ENCODE assay signal across 24 cellular contexts in the genomic region with DNA sequence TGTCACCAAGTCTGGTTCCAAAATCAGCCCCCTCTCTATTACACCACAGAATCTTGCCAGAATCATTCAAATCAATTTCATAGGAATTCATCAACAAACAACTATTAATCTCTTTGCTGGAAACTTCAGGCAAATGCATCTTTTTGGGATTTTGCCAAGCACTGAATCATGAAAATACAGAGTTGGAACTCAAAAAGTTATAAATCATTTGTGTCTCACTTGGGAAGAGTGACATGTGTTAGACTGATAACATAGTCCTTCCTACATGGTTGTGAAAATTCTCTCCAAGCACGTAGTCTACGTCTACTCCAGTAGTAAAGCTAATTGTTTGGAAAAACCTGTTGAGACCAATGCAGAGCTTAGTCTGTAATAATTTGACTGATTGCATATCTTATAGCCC.
"Had no signal": no experiment of that assay in that cellular context is flagged by ENCODE, and none has a peak within 500 bp of the region (broad histone marks: within the 10 kb centered on the region; RNA-seq: fewer than 3 reads in every experiment).

No MANE protein-coding gene starts in this region.

- H3K9ac ChIP-seq: neural progenitor cell had no signal

- H3K4me1 ChIP-seq: left ventricle myocardium inferior, neural progenitor cell, right atrium auricular region, right lobe of liver, tibial nerve, vagina had no signal

- ATAC-seq: natural killer cell; right lobe of liver; stimulated activated memory B cell treated with anti-CD40 and anti-IgM and Interleukin-4, amounts not matched to agents 10 μg/mL and 1 μg/mL and 100 μg/mL, for 72 hours; stimulated activated naive CD8-positive, alpha-beta T cell treated with anti-CD3 and anti-CD28 coated beads, Interleukin-15, amount 100 ng/mL, for 72 hours had no signal

- DNase-seq: hypothalamus; immature natural killer cell; islet precursor cell; left ventricle myocardium inferior; mesendoderm; naive B cell; natural killer cell; nephron progenitor cell; ovary; right lobe of liver; stimulated activated CD4-positive, alpha-beta T cell treated with anti-CD3 and anti-CD28 coated beads, Interleukin-1b, Interleukin-23, amount 100 ng/mL, for 48 hours; stimulated activated CD4-positive, alpha-beta T cell treated with anti-CD3 and anti-CD28 coated beads, Interleukin-2, amount 100 ng/mL, for 48 hours; stimulated activated CD4-positive, alpha-beta T cell treated with anti-CD3 and anti-CD28 coated beads, Interleukin-4, amount 100 ng/mL, for 4 hours; stimulated activated CD8-positive, alpha-beta memory T cell treated with anti-CD3 and anti-CD28 coated beads, Interleukin-4, amount 100 ng/mL, for 48 hours; stimulated activated naive CD4-positive, alpha-beta T cell treated with Interleukin-2 at 50 U/mL for 16 hours; stimulated activated naive CD8-positive, alpha-beta T cell treated with anti-CD3 and anti-CD28 coated beads, Interleukin-15, amount 100 ng/mL, for 72 hours; substantia nigra had no signal

- H3K36me3 ChIP-seq: left ventricle myocardium inferior, neural progenitor cell, ovary, right atrium auricular region, right lobe of liver, tibial nerve, vagina had no signal

- H3K4me3 ChIP-seq: left ventricle myocardium inferior, lung, neural progenitor cell, ovary, right atrium auricular region, right lobe of liver, smooth muscle cell, tibial nerve, vagina had no signal

- H3K9me3 ChIP-seq: ovary, right atrium auricular region, right lobe of liver, tibial nerve, vagina had no signal

- H3K27ac ChIP-seq: left ventricle myocardium inferior, neural progenitor cell, ovary, right atrium auricular region, right lobe of liver, tibial nerve, vagina had no signal

- H3K27me3 ChIP-seq: neural progenitor cell, ovary, right atrium auricular region, right lobe of liver, tibial nerve, vagina had no signal

- H3K4me2 ChIP-seq: neural progenitor cell, smooth muscle cell had no signal

- H2AFZ ChIP-seq: neural progenitor cell had no signal
